ENCODE assay signal across 16 cellular contexts in the genomic region with DNA sequence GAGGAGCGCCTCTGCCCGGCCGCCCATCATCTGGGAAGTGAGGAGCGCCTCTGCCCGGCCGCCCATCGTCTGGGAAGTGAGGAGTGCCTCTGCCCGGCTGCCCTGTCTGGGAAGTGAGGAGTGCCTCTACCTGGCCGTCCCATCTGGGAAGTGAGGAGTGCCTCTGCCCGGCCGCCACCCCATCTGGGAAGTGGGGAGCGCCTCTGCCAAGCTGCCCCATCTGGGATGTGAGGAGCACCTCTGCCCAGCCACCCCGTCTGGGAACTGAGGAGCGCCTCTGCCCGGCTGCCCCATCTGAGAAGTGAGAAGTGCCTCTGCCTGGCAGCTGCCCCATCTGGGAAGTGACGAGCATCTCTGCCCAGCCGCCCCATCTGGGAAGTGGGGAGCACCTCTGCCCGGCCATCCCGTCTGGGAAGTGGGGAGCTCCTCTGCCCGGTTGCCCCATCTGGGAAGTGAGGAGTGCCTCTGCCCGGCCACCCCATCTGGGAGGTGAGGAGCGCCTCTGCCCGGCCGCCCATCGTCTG. TPM values are rescaled to one million over a fixed set of nuclear protein-coding genes. Genes with fewer than 3 reads are reported as not detected.
"Had no signal": no experiment of that assay in that cellular context is flagged by ENCODE, and none has a peak within 500 bp of the region (broad histone marks: within the 10 kb centered on the region; RNA-seq: fewer than 3 reads in every experiment).

No MANE protein-coding gene starts in this region.

RNA-seq across cellular contexts. Expression of gene GSTA5, which starts 15.3 kb away (rescaled TPM):
- total RNA-seq: stomach, subcutaneous adipose tissue, suprapubic skin, temporal lobe, testis, thoracic aorta, thyroid gland, tibial nerve, transverse colon, upper lobe of left lung, upper lobe of right lung, ureter, urinary bladder, uterus, vagina had no signal
- polyA plus RNA-seq: stomach, thymus, urinary bladder had no signal

RNA-seq across cellular contexts. Expression of gene GSTA1, which starts 21.7 kb away (rescaled TPM):
- total RNA-seq: subcutaneous adipose tissue, suprapubic skin, temporal lobe, thoracic aorta, tibial nerve, ureter, urinary bladder had no signal
